In genomic region chr5:45623855-45624254, GRCh38 we compare ENCODE assay signal across 25 cellular contexts.
"Had no signal": no experiment of that assay in that cellular context is flagged by ENCODE, and none has a peak within 500 bp of the region (broad histone marks: within the 10 kb centered on the region; RNA-seq: fewer than 3 reads in every experiment).

No MANE protein-coding gene starts in this region.

- H3K27ac ChIP-seq: RWPE1, VCaP had no signal

- H3K4me3 ChIP-seq: K562 had no signal

- ATAC-seq: activated T-cell treated with anti-CD3 and anti-CD28 coated beads, Interleukin-2, amount 50 U/mL, for 4 hours; activated T-helper 17 cell treated with anti-CD3 and anti-CD28 coated beads, Interleukin-2, amount 50 U/mL, for 72 hours; K562; Panc1 had no signal

- DNase-seq: activated CD4-positive, alpha-beta memory T cell treated with anti-CD3 and anti-CD28 coated beads for 36 hours; activated CD4-positive, alpha-beta T cell treated with anti-CD3 and anti-CD28 coated beads, Interleukin-2, amount 10 ng/mL, durations not matched to agents 7 days and 5 days; activated CD4-positive, CD25-positive, alpha-beta regulatory T cell; activated CD8-positive, alpha-beta memory T cell treated with anti-CD3 and anti-CD28 coated beads for 24 hours; activated gamma-delta T cell; activated naive CD4-positive, alpha-beta T cell treated with anti-CD3 and anti-CD28 coated beads for 36 hours; activated naive CD8-positive, alpha-beta T cell treated with anti-CD3 and anti-CD28 coated beads for 36 hours; activated T-cell treated with anti-CD3 and anti-CD28 coated beads, Interleukin-2, amount 50 U/mL, for 4 hours; central memory CD4-positive, alpha-beta T cell; Karpas-422; NCI-H1048; NCI-H146; NCI-H187 treated with DMSO at 0.1 percent for 48 hours; NCI-H2107; NCI-H2171 treated with DMSO at 0.1 percent for 48 hours; NCI-H345; NCI-H510A; NCI-H526 treated with DMSO at 0.1 percent for 48 hours; NCI-H82; SHP77 treated with DMSO at 0.1 percent for 48 hours had no signal
